ENCODE assay signal across 8 cellular contexts in genomic region chr1:17437260-17438175, GRCh38. TPM values are rescaled to one million over a fixed set of nuclear protein-coding genes. Genes with fewer than 3 reads are reported as not detected.
A peak's percentile ranks its signal among the peaks of the same experiment; 100 is the strongest.
DNase-seq lines count a peak whose midpoint lies in the region; ATAC-seq and TF ChIP-seq lines count a peak whose summit lies in the region.

No MANE protein-coding gene starts in this region.

- H2AFZ ChIP-seq in Karpas-422 (ENCODE audit: low read length), result no peak overlapping the region

- peaks cover 40% of the 10 kb centered on the region for H3K36me3 ChIP-seq in Karpas-422 (ENCODE audit: insufficient read depth, low read length)
- no peaks in the 10 kb centered on the region for H3K36me3 ChIP-seq in colonic mucosa
- H3K36me3 ChIP-seq in right lobe of liver, result no peaks in the 10 kb centered on the region

- H3K27me3 ChIP-seq in Karpas-422 (ENCODE audit: low read length) (no peaks in the 10 kb centered on the region), colonic mucosa (no peaks in the 10 kb centered on the region), right lobe of liver (no peaks in the 10 kb centered on the region)

- no peak for TF ChIP-seq CTCF in colonic mucosa (IDR thresholded peaks at IDR 0.05)
- no peak for TF ChIP-seq CTCF in right lobe of liver (IDR thresholded peaks at IDR 0.05)

- ATAC-seq in GM21381 (IDR thresholded peaks at IDR 0.05; ENCODE audit: unreplicated experiment) (peak; percentile 40), right lobe of liver (peak; percentile 50 to 58 (median 55)), GM21786 (IDR thresholded peaks at IDR 0.05; ENCODE audit: unreplicated experiment) (no peak)

- H3K4me3 ChIP-seq in Karpas-422 (ENCODE audit: low read length) (peak overlapping the region; percentile 99), colonic mucosa (peak overlapping the region; percentile 82), right lobe of liver (peak overlapping the region; percentile 71 to 77 (median 72))

- peak overlapping the region; percentile 84 for H3K4me2 ChIP-seq in Karpas-422 (ENCODE audit: low read depth, low read length, poor library complexity, severe bottlenecking)

- H3K27ac ChIP-seq in Karpas-422 (ENCODE audit: low read length) (peak overlapping the region; percentile 99), colonic mucosa (peak overlapping the region; percentile 87), right lobe of liver (peak overlapping the region; percentile 62 to 80 (median 73))

- peak; percentile 14 for TF ChIP-seq POLR2A in right lobe of liver (IDR thresholded peaks at IDR 0.05)

- H3K9ac ChIP-seq in Karpas-422 (ENCODE audit: low read length) (peak overlapping the region; percentile 100), colonic mucosa (ENCODE audit: low read depth in 2 of 2, low read length in 2 of 2) (peak overlapping the region; percentile 68 to 90)

- H3K9me3 ChIP-seq in Karpas-422 (ENCODE audit: low read length), result no peaks in the 10 kb centered on the region
- no peaks in the 10 kb centered on the region for H3K9me3 ChIP-seq in colonic mucosa
- no peaks in the 10 kb centered on the region for H3K9me3 ChIP-seq in right lobe of liver

- peaks cover 59% of the 10 kb centered on the region for H3K79me2 ChIP-seq in Karpas-422 (ENCODE audit: low read length)

- DNase-seq in COR-L47 (lab: John Stamatoyannopoulos, UW), result peak; percentile 56
- DNase-seq in Karpas-422, result peak; percentile 76
- peak; percentile 56 to 70 for DNase-seq in activated CD4-positive, alpha-beta T cell treated with anti-CD3 and anti-CD28 coated beads for 4 hours
- DNase-seq in colonic mucosa, result peak; percentile 38
- DNase-seq in right lobe of liver, result peak; percentile 53 to 61 (median 55)
- DNase-seq in stimulated activated CD4-positive, alpha-beta T cell treated with anti-CD3 and anti-CD28 coated beads, TNF-alpha, amount 100 ng/mL, for 24 hours (ENCODE audit: low read depth in 3 of 3), result peak; percentile 20 to 56 (median 33)

- intact Hi-C loops in colonic mucosa (cut with DNase I), result no loop called here
- intact Hi-C loops in right lobe of liver (cut with DNase I), result no loop called here

- H3K4me1 ChIP-seq in Karpas-422 (ENCODE audit: low read length) (peaks cover 23% of the 10 kb centered on the region), colonic mucosa (peaks cover 22% of the 10 kb centered on the region), right lobe of liver (peaks cover 0 to 30% (median 4%) of the 10 kb centered on the region in 4 donors)

- WGBS in right lobe of liver (ENCODE audit: insufficient coverage, low coverage, low lambda C conversion rate, missing lambda C conversion rate), result 0% methylated on average over 10 of the region's 103 CpGs

- peaks cover 49% of the 10 kb centered on the region for H4K20me1 ChIP-seq in Karpas-422 (ENCODE audit: insufficient read depth, low read depth, low read length)

- H3K9me2 ChIP-seq in Karpas-422 (replicated peaks; ENCODE audit: insufficient read depth, low read length), result no peaks in the 10 kb centered on the region

RNA-seq across cellular contexts. Expression of gene RCC2, which starts 2.0 kb away (rescaled TPM):
- total RNA-seq in Karpas-422 (2014; rRNA removed; shearing (Covaris generic); ENCODE audit: low replicate concordance), result 84.2 and 94.5 TPM in 2 replicates
- total RNA-seq in colonic mucosa, result 100 to 1,000 TPM in 1 of 2 donors, 10 to 100 TPM in 1; 69.3 to 121 TPM
- total RNA-seq in right lobe of liver, result 10 to 100 TPM in 4 of 6 experiments, 1 to 10 TPM in 2; 7.7 to 15.6 (median 11.6) TPM
